Comparison of ENCODE assay signal across 36 cellular contexts in genomic region chr2:222058830-222059229, GRCh38.
"Had no signal": no experiment of that assay in that cellular context is flagged by ENCODE, and none has a peak within 500 bp of the region (broad histone marks: within the 10 kb centered on the region; RNA-seq: fewer than 3 reads in every experiment).

No MANE protein-coding gene starts in this region.

- H3K4me1 ChIP-seq: adrenal gland, body of pancreas, breast epithelium, SJSA1 had no signal

- H3K4me2 ChIP-seq: PC-9, SK-N-SH had no signal

- H3K9me3 Mint-ChIP-seq: activated CD4-positive, alpha-beta memory T cell treated with anti-CD3 and anti-CD28 coated beads for 36 hours; activated CD4-positive, alpha-beta T cell treated with anti-CD3 and anti-CD28 coated beads, Interleukin-2, amount 10 ng/mL, durations not matched to agents 7 days and 5 days; activated naive CD4-positive, alpha-beta T cell treated with anti-CD3 and anti-CD28 coated beads for 36 hours; activated naive CD4-positive, alpha-beta T cell treated with anti-CD3 and anti-CD28 coated beads, Interleukin-2, amount 50 U/mL, for 72 hours; activated T-cell treated with anti-CD3 and anti-CD28 coated beads, Interleukin-2, amount 50 U/mL, for 4 hours; activated T-helper 1 cell treated with anti-CD3 and anti-CD28 coated beads, Interleukin-12 subunit alpha, Interleukin-12 subunit beta, Interleukin-2, Interleukin-4 antibody, amounts not matched to agents 30 ng/mL and 10 ng/mL and 1 ng/mL, durations not matched to agents 14 hours and 24 hours and 36 hours; T-helper 1 cell treated with Interleukin-12 subunit alpha and Interleukin-12 subunit beta and Interleukin-4 antibody, amounts not matched to agents 30 μg/mL and 1 μg/mL, for 36 hours; T-helper 2 cell treated with Interferon-gamma antibody and Interleukin-4, amounts not matched to agents 5 μg/mL and 100 μg/mL, for 36 hours; WTC11 had no signal

- FAIRE-seq: RCC 7860, TTC549 had no signal

- H3K36me3 ChIP-seq: adrenal gland, breast epithelium, MG63, SJSA1 had no signal

- H3K27me3 ChIP-seq: body of pancreas had no signal

- H3K27ac ChIP-seq: adrenal gland, body of pancreas, breast epithelium, PC-9, RWPE1, SJSA1 had no signal

- H2AFZ ChIP-seq: PC-9 had no signal

- ATAC-seq: activated CD4-positive, alpha-beta T cell treated with anti-CD3 and anti-CD28 coated beads for 36 hours; activated CD4-positive, CD25-positive, alpha-beta regulatory T cell treated with anti-CD3 and anti-CD28 coated beads, Interleukin-2, amount 50 U/mL, for 24 hours; activated naive CD4-positive, alpha-beta T cell treated with anti-CD3 and anti-CD28 coated beads, Interleukin-2, amount 50 U/mL, for 72 hours; activated T-cell treated with anti-CD3 and anti-CD28 coated beads, Interleukin-2, amount 50 U/mL, for 4 hours; body of pancreas; WTC11 had no signal

- H3K36me3 Mint-ChIP-seq: activated CD4-positive, alpha-beta memory T cell treated with anti-CD3 and anti-CD28 coated beads for 36 hours; activated naive CD4-positive, alpha-beta T cell treated with anti-CD3 and anti-CD28 coated beads, Interleukin-2, amount 50 U/mL, for 72 hours; WTC11 had no signal

- H3K4me3 Mint-ChIP-seq: activated CD4-positive, alpha-beta memory T cell treated with anti-CD3 and anti-CD28 coated beads for 36 hours; activated CD4-positive, alpha-beta T cell treated with anti-CD3 and anti-CD28 coated beads for 36 hours; activated CD4-positive, alpha-beta T cell treated with anti-CD3 and anti-CD28 coated beads, Interleukin-2, amount 10 ng/mL, durations not matched to agents 7 days and 5 days; activated naive CD4-positive, alpha-beta T cell treated with anti-CD3 and anti-CD28 coated beads for 36 hours; activated T-cell treated with anti-CD3 and anti-CD28 coated beads, Interleukin-2, amount 50 U/mL, for 4 hours; activated T-helper 1 cell treated with anti-CD3 and anti-CD28 coated beads, Interleukin-12 subunit alpha, Interleukin-12 subunit beta, Interleukin-2, Interleukin-4 antibody, amounts not matched to agents 30 ng/mL and 10 ng/mL and 1 ng/mL, durations not matched to agents 14 hours and 24 hours and 36 hours; T-helper 1 cell treated with Interleukin-12 subunit alpha and Interleukin-12 subunit beta and Interleukin-4 antibody, amounts not matched to agents 30 μg/mL and 1 μg/mL, for 36 hours; T-helper 2 cell treated with Interferon-gamma antibody and Interleukin-4, amounts not matched to agents 5 μg/mL and 100 μg/mL, for 36 hours; WTC11 had no signal

- H3K4me1 Mint-ChIP-seq: activated CD4-positive, alpha-beta T cell treated with anti-CD3 and anti-CD28 coated beads for 36 hours; activated CD4-positive, alpha-beta T cell treated with anti-CD3 and anti-CD28 coated beads, Interleukin-2, amount 10 ng/mL, durations not matched to agents 7 days and 5 days had no signal

- H3K9me3 ChIP-seq: adrenal gland, body of pancreas, breast epithelium, MG63, SJSA1, SK-N-SH had no signal

- H3K27ac Mint-ChIP-seq: activated CD4-positive, alpha-beta memory T cell treated with anti-CD3 and anti-CD28 coated beads for 36 hours; activated CD4-positive, alpha-beta T cell treated with anti-CD3 and anti-CD28 coated beads for 36 hours; activated CD4-positive, alpha-beta T cell treated with anti-CD3 and anti-CD28 coated beads, Interleukin-2, amount 10 ng/mL, durations not matched to agents 7 days and 5 days; activated naive CD4-positive, alpha-beta T cell treated with anti-CD3 and anti-CD28 coated beads for 36 hours; activated naive CD4-positive, alpha-beta T cell treated with anti-CD3 and anti-CD28 coated beads, Interleukin-2, amount 50 U/mL, for 72 hours; activated T-helper 1 cell treated with anti-CD3 and anti-CD28 coated beads, Interleukin-12 subunit alpha, Interleukin-12 subunit beta, Interleukin-2, Interleukin-4 antibody, amounts not matched to agents 30 ng/mL and 10 ng/mL and 1 ng/mL, durations not matched to agents 14 hours and 24 hours and 36 hours; T-helper 1 cell treated with Interleukin-12 subunit alpha and Interleukin-12 subunit beta and Interleukin-4 antibody, amounts not matched to agents 30 μg/mL and 1 μg/mL, for 36 hours; T-helper 2 cell treated with Interferon-gamma antibody and Interleukin-4, amounts not matched to agents 5 μg/mL and 100 μg/mL, for 36 hours; WTC11 had no signal

- H3K9ac ChIP-seq: SK-N-SH had no signal

- DNase-seq: activated CD4-positive, alpha-beta memory T cell treated with anti-CD3 and anti-CD28 coated beads for 36 hours; activated CD4-positive, alpha-beta T cell treated with anti-CD3 and anti-CD28 coated beads for 36 hours; activated CD4-positive, alpha-beta T cell treated with anti-CD3 and anti-CD28 coated beads, Interleukin-2, amount 10 ng/mL, durations not matched to agents 7 days and 5 days; activated CD8-positive, alpha-beta memory T cell treated with anti-CD3 and anti-CD28 coated beads, Interleukin-2, amount 50 U/mL, for 4 hours; activated gamma-delta T cell treated with Interleukin-2 at 50 U/mL for 16 hours; activated naive CD4-positive, alpha-beta T cell treated with anti-CD3 and anti-CD28 coated beads for 36 hours; activated T-cell treated with anti-CD3 and anti-CD28 coated beads for 4 hours; activated T-cell treated with anti-CD3 and anti-CD28 coated beads, Interleukin-2, amount 50 U/mL, for 4 hours; adrenal gland; body of pancreas; caudate nucleus; cerebellar nuclear complex; Kasumi-1; KG1; MG63; MV-4-11; NCI-H1092; NCI-H1436 treated with DMSO at 0.1 percent for 48 hours; NCI-H1694 treated with DMSO at 0.1 percent for 48 hours; NCI-H2029; NCI-H345; NCI-H524 treated with DMSO at 0.1 percent for 48 hours; PC-9; SHP77; SK-N-SH had no signal

- H3K4me3 ChIP-seq: adrenal gland, body of pancreas, breast epithelium, MG63, PC-9, SJSA1 had no signal
